ENCODE assay signal across 10 cellular contexts in the genomic region with DNA sequence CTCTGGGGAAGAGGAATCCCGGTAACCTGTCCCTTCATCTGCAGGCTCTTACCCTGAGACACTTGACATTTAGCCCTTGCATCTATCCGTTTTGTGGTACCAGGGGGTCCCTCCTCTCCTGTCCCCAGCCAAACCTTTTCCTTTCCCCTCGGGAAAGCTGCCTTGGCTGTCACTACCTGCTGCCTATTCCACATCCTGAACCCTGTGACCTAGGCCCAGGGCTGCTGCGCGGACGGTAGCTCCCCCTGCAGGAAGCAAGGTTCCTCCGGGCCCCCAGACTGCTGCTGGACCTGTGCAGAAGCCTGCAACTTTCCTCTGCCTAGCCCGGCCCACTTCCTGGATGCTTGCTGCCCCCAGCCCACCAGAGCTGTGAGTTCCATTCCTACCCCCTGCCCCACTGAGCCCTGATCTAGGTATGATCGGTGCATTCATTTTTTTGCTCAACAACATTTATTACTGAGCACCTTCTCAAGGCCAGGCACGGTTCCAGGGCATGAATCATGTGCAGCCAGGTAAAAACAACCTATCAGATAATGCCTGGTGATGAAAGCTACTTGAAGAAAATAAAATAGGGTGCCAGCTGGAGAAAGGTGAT. TPM values are rescaled to one million over a fixed set of nuclear protein-coding genes. Genes with fewer than 3 reads are reported as not detected.
A peak's percentile ranks its signal among the peaks of the same experiment; 100 is the strongest.
DNase-seq lines count a peak whose midpoint lies in the region; FAIRE-seq and TF ChIP-seq lines count a peak whose summit lies in the region.
"Had no signal": no experiment of that assay in that cellular context is flagged by ENCODE, and none has a peak within 500 bp of the region (broad histone marks: within the 10 kb centered on the region; RNA-seq: fewer than 3 reads in every experiment).

No MANE protein-coding gene starts in this region.

- H3K27ac ChIP-seq in kidney (ENCODE audit: low read depth in 2 of 2, low read length in 2 of 2) (no peak overlapping the region), thyroid gland (no peak overlapping the region), ovary (no peak overlapping the region), sigmoid colon (no peak overlapping the region)

- H3K9ac ChIP-seq in kidney (ENCODE audit: low read length in 2 of 2) = no peak overlapping the region

- 33 to 46% methylated on average over 6 to 10 of the region's 10 CpGs for WGBS in thyroid gland, 2 donors
- 49 to 55% (median 54%) methylated on average over 10 of the region's 10 CpGs for WGBS in ovary, 3 donors
- WGBS in sigmoid colon, 2 donors = 22 to 34% methylated on average over 10 of the region's 10 CpGs

- no peak overlapping the region for H3K27ac Mint-ChIP-seq in activated T-helper 2 cell treated with anti-CD3 and anti-CD28 coated beads, Interferon-gamma antibody, Interleukin-2, Interleukin-4, amounts not matched to agents 10 μg/mL and 5 μg/mL and 100 μg/mL, durations not matched to agents 14 hours and 24 hours and 36 hours

- peaks cover 25% of the 10 kb centered on the region for H3K4me1 Mint-ChIP-seq in activated T-helper 2 cell treated with anti-CD3 and anti-CD28 coated beads, Interferon-gamma antibody, Interleukin-2, Interleukin-4, amounts not matched to agents 10 μg/mL and 5 μg/mL and 100 μg/mL, durations not matched to agents 14 hours and 24 hours and 36 hours (ENCODE audit: low read depth)

- H3K27me3 Mint-ChIP-seq in activated T-helper 2 cell treated with anti-CD3 and anti-CD28 coated beads, Interferon-gamma antibody, Interleukin-2, Interleukin-4, amounts not matched to agents 10 μg/mL and 5 μg/mL and 100 μg/mL, durations not matched to agents 14 hours and 24 hours and 36 hours (ENCODE audit: low read depth) = no peaks in the 10 kb centered on the region

- no peaks in the 10 kb centered on the region for H3K9me3 Mint-ChIP-seq in activated T-helper 2 cell treated with anti-CD3 and anti-CD28 coated beads, Interferon-gamma antibody, Interleukin-2, Interleukin-4, amounts not matched to agents 10 μg/mL and 5 μg/mL and 100 μg/mL, durations not matched to agents 14 hours and 24 hours and 36 hours

- no peaks in the 10 kb centered on the region for H3K9me3 ChIP-seq in kidney (ENCODE audit: control insufficient read depth in 1 of 2, low read length in 2 of 2)
- H3K9me3 ChIP-seq in thyroid gland = no peaks in the 10 kb centered on the region
- H3K9me3 ChIP-seq in ovary = no peaks in the 10 kb centered on the region
- H3K9me3 ChIP-seq in sigmoid colon = no peaks in the 10 kb centered on the region

- TF ChIP-seq CTCF in GM10266 (IDR thresholded peaks at IDR 0.05; ENCODE audit: control insufficient read depth, insufficient read depth, low read depth, missing control alignments) = peak; percentile 77
- TF ChIP-seq CTCF in kidney (IDR thresholded peaks at IDR 0.05; ENCODE audit: borderline replicate concordance, extremely low read depth, insufficient read depth) = peak; percentile 6
- TF ChIP-seq CTCF in thyroid gland (IDR thresholded peaks at IDR 0.05) = peak in 5 of 6 experiments; percentile 10 to 36 (median 16)
- no peak for TF ChIP-seq CTCF in ovary (IDR thresholded peaks at IDR 0.05)
- no peak for TF ChIP-seq CTCF in sigmoid colon (IDR thresholded peaks at IDR 0.05)

- H3K36me3 ChIP-seq in kidney (ENCODE audit: control insufficient read depth in 1 of 2, insufficient read depth in 2 of 2, low read length in 2 of 2) (no peaks in the 10 kb centered on the region), thyroid gland (no peaks in the 10 kb centered on the region), ovary (no peaks in the 10 kb centered on the region), sigmoid colon (no peaks in the 10 kb centered on the region)

- no peak for FAIRE-seq in kidney (lab: Jason Lieb, UNC)

- intact Hi-C loops in activated T-helper 2 cell treated with anti-CD3 and anti-CD28 coated beads, Interferon-gamma antibody, Interleukin-2, Interleukin-4, amounts not matched to agents 10 μg/mL and 5 μg/mL and 100 μg/mL, durations not matched to agents 14 hours and 24 hours and 36 hours (cut with micrococcal nuclease) = no loop called here
- intact Hi-C loops in kidney (cut with DNase I) = no loop called here
- intact Hi-C loops in thyroid gland (cut with DNase I) = no loop called here
- intact Hi-C loops in ovary (cut with DNase I) = loop anchor here in 1 of 4 donors (10.0 kb wide), 1 partner anchor 480 kb away; a partner anchor contains a TSS
- intact Hi-C loops in sigmoid colon (cut with DNase I) = loop anchor here (5.0 kb wide), 1 partner anchor 42 kb away; a partner anchor contains a TSS

- DNase-seq in GM10266 (ENCODE audit: extremely low spot score) (peak; percentile 68), NCI-H2171 treated with DMSO at 0.1 percent for 48 hours (lab: John Stamatoyannopoulos, UW) (peak; percentile 86), kidney (no peak), thyroid gland (peak; percentile 80 to 84), ovary (no peak), sigmoid colon (no peak), NCI-H187 (lab: John Stamatoyannopoulos, UW) (no peak)
- DNase-seq in activated T-helper 2 cell treated with anti-CD3 and anti-CD28 coated beads, Interferon-gamma antibody, Interleukin-2, Interleukin-4, amounts not matched to agents 10 μg/mL and 5 μg/mL and 100 μg/mL, durations not matched to agents 14 hours and 24 hours and 36 hours (ENCODE audit: low spot score) = peak; percentile 45

- H3K4me3 Mint-ChIP-seq in activated T-helper 2 cell treated with anti-CD3 and anti-CD28 coated beads, Interferon-gamma antibody, Interleukin-2, Interleukin-4, amounts not matched to agents 10 μg/mL and 5 μg/mL and 100 μg/mL, durations not matched to agents 14 hours and 24 hours and 36 hours (ENCODE audit: low read depth) = peak overlapping the region; percentile 64

- TF ChIP-seq POLR2A in thyroid gland (IDR thresholded peaks at IDR 0.05) (no peak), ovary (IDR thresholded peaks at IDR 0.05) (no peak), sigmoid colon (IDR thresholded peaks at IDR 0.05) (no peak)

- H3K4me3 ChIP-seq in kidney (ENCODE audit: low read length in 2 of 2) (no peak overlapping the region), thyroid gland (replicated peaks in 1 of 3) (no peak overlapping the region), ovary (no peak overlapping the region), sigmoid colon (no peak overlapping the region)

- TF ChIP-seq EP300 in ovary (IDR thresholded peaks at IDR 0.05) (no peak), sigmoid colon (IDR thresholded peaks at IDR 0.05) (no peak)

- H3K27me3 ChIP-seq in thyroid gland = no peaks in the 10 kb centered on the region
- no peaks in the 10 kb centered on the region for H3K27me3 ChIP-seq in ovary
- no peaks in the 10 kb centered on the region for H3K27me3 ChIP-seq in sigmoid colon

- peaks cover 4 to 8% of the 10 kb centered on the region in 2 donors for H3K4me1 ChIP-seq in kidney (ENCODE audit: control insufficient read depth in 1 of 2, insufficient read depth in 1 of 2, low read depth in 1 of 2, low read length in 2 of 2)
- peaks cover 15 to 29% of the 10 kb centered on the region in 2 donors for H3K4me1 ChIP-seq in thyroid gland
- peaks cover 3% of the 10 kb centered on the region for H3K4me1 ChIP-seq in ovary (ENCODE audit: insufficient read depth)
- peaks cover 0 to 17% (median 13%) of the 10 kb centered on the region in 4 donors for H3K4me1 ChIP-seq in sigmoid colon

- no peaks in the 10 kb centered on the region for H3K36me3 Mint-ChIP-seq in activated T-helper 2 cell treated with anti-CD3 and anti-CD28 coated beads, Interferon-gamma antibody, Interleukin-2, Interleukin-4, amounts not matched to agents 10 μg/mL and 5 μg/mL and 100 μg/mL, durations not matched to agents 14 hours and 24 hours and 36 hours (ENCODE audit: low read depth)

RNA-seq across cellular contexts. Expression of a gene that starts 10.5 kb away (rescaled TPM):
- 2,017 and 2,037 TPM in 2 replicates for total RNA-seq in activated T-helper 2 cell treated with anti-CD3 and anti-CD28 coated beads, Interferon-gamma antibody, Interleukin-2, Interleukin-4, amounts not matched to agents 10 μg/mL and 5 μg/mL and 100 μg/mL, durations not matched to agents 14 hours and 24 hours and 36 hours
- total RNA-seq in kidney (1,017 TPM), thyroid gland (1,000 to 10,000 TPM in 3 of 4 donors, 100 to 1,000 TPM in 1; 752 to 2,025 (median 1,174) TPM), ovary (1,000 to 10,000 TPM in 1 of 7 donors, 100 to 1,000 TPM in 6; 395 to 1,259 (median 847) TPM), sigmoid colon (1,000 to 10,000 TPM in 1 of 4 donors, 100 to 1,000 TPM in 3; 905 to 1,010 (median 960) TPM)
- polyA plus RNA-seq in kidney (ENCODE audit: insufficient read depth, low read depth, low replicate concordance) (1,506 TPM), ovary (100 to 1,000 TPM; 252 to 522 TPM), sigmoid colon (1,000 to 10,000 TPM; 1,265 to 1,667 (median 1,498) TPM)

RNA-seq across cellular contexts. Expression of a gene that starts 20.7 kb away (rescaled TPM):
- 143 and 144 TPM in 2 replicates for total RNA-seq in activated T-helper 2 cell treated with anti-CD3 and anti-CD28 coated beads, Interferon-gamma antibody, Interleukin-2, Interleukin-4, amounts not matched to agents 10 μg/mL and 5 μg/mL and 100 μg/mL, durations not matched to agents 14 hours and 24 hours and 36 hours
- total RNA-seq in kidney (78.8 TPM), thyroid gland (10 to 100 TPM; 43.6 to 59.9 (median 50.8) TPM), ovary (10 to 100 TPM; 21.9 to 55.8 (median 49.1) TPM), sigmoid colon (10 to 100 TPM; 39.2 to 45.6 (median 43.6) TPM)
- polyA plus RNA-seq in kidney (ENCODE audit: insufficient read depth, low read depth, low replicate concordance) (107 TPM), ovary (10 to 100 TPM; 13.7 to 58.8 TPM), sigmoid colon (100 to 1,000 TPM; 118 to 155 (median 146) TPM)

RNA-seq across cellular contexts. Expression of a gene that starts 24.0 kb away (rescaled TPM):
- 2.3 and 2.6 TPM in 2 replicates for total RNA-seq in activated T-helper 2 cell treated with anti-CD3 and anti-CD28 coated beads, Interferon-gamma antibody, Interleukin-2, Interleukin-4, amounts not matched to agents 10 μg/mL and 5 μg/mL and 100 μg/mL, durations not matched to agents 14 hours and 24 hours and 36 hours
- total RNA-seq in kidney = not detected
- polyA plus RNA-seq in kidney (ENCODE audit: insufficient read depth, low read depth, low replicate concordance) = not detected
- under 1 TPM in 2 of 4 donors, not detected in 2; 0.54 to 0.79 TPM for total RNA-seq in thyroid gland
- under 1 TPM in 1 of 7 donors, not detected in 6; 0.15 TPM for total RNA-seq in ovary
- not detected for polyA plus RNA-seq in ovary
- total RNA-seq in sigmoid colon = not detected
- polyA plus RNA-seq in sigmoid colon = under 1 TPM in 1 of 3 donors, not detected in 2; 0.54 TPM

RNA-seq across cellular contexts. Expression of a gene that starts 32.1 kb away (rescaled TPM):
- total RNA-seq in activated T-helper 2 cell treated with anti-CD3 and anti-CD28 coated beads, Interferon-gamma antibody, Interleukin-2, Interleukin-4, amounts not matched to agents 10 μg/mL and 5 μg/mL and 100 μg/mL, durations not matched to agents 14 hours and 24 hours and 36 hours = not detected in 2 replicates
- total RNA-seq in kidney (not detected), thyroid gland (not detected), ovary (not detected), sigmoid colon (not detected)
- polyA plus RNA-seq in kidney (ENCODE audit: insufficient read depth, low read depth, low replicate concordance) (not detected), ovary (not detected), sigmoid colon (not detected)
- total RNA-seq: myocyte; T-helper 1 cell treated with Interleukin-12 subunit alpha and Interleukin-12 subunit beta and Interleukin-4 antibody, amounts not matched to agents 30 ng/mL and 1 ng/mL, for 36 hours had no signal

RNA-seq across cellular contexts. Expression of a gene that starts 36.7 kb away (rescaled TPM):
- 2.7 and 2.9 TPM in 2 replicates for total RNA-seq in activated T-helper 2 cell treated with anti-CD3 and anti-CD28 coated beads, Interferon-gamma antibody, Interleukin-2, Interleukin-4, amounts not matched to agents 10 μg/mL and 5 μg/mL and 100 μg/mL, durations not matched to agents 14 hours and 24 hours and 36 hours
- total RNA-seq in kidney (1.6 TPM), thyroid gland (1 to 10 TPM; 1.6 to 3.3 (median 2.4) TPM), ovary (1 to 10 TPM in 3 of 7 donors, under 1 TPM in 4; 0.23 to 1.5 (median 0.75) TPM), sigmoid colon (1 to 10 TPM in 3 of 4 donors, under 1 TPM in 1; 0.54 to 1.7 (median 1.1) TPM)
- polyA plus RNA-seq in kidney (ENCODE audit: insufficient read depth, low read depth, low replicate concordance) (0.62 TPM), ovary (1 to 10 TPM in 1 of 2 donors, under 1 TPM in 1; 0.08 to 1.1 TPM), sigmoid colon (1 to 10 TPM in 1 of 3 donors, under 1 TPM in 2; 0.23 to 1.1 (median 0.60) TPM)

Comparison
In these comparisons a context has a peak if more than half of its experiments do, and no peak if none do; other contexts are left out.
1. DNase-seq: peak in GM10266 (single experiment), NCI-H2171 treated with DMSO at 0.1 percent for 48 hours (single experiment), activated T-helper 2 cell treated with anti-CD3 and anti-CD28 coated beads, Interferon-gamma antibody, Interleukin-2, Interleukin-4, amounts not matched to agents 10 μg/mL and 5 μg/mL and 100 μg/mL, durations not matched to agents 14 hours and 24 hours and 36 hours (single experiment) and thyroid gland (2 of 2); none in kidney (single experiment), ovary (0 of 5), sigmoid colon (single experiment) and NCI-H187 (0 of 2).
2. CTCF ChIP-seq: peak in GM10266 (single experiment), kidney (single experiment) and thyroid gland (5 of 6); none in ovary (0 of 3) and sigmoid colon (0 of 4).